In the genomic region with DNA sequence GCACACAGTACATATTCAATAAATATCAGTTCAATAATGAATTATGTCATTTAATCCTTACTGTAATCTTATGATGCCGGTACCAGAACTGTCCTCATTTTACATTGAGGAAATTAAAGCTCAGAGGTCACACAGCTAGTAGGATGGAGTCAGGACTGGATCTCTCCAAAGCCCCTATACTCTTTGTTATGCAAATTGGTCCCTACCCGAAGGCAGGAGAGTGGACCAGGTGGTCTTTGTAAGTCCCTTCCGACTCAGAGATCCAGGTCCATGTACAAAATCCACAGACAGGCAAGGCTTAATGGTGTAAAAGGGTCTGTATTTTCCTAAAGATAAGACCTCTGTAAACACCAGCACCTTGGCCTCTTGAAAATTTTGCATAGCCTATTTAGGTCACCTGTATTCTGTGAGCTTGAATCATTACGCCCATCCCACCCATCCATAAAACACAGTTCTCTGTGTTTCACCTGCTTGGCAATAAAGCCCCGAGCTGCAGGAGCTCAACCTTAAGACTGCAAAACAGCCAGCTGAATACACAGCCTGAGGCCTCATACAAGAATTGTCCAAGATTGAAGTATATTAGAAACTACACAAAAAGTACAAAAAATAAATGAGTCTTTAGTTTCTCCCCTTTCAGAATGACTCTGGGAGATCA, we compare ENCODE assay signal across 11 cellular contexts. TPM values are rescaled to one million over a fixed set of nuclear protein-coding genes. Genes with fewer than 3 reads are reported as not detected.
DNase-seq lines count a peak whose midpoint lies in the region; ATAC-seq and TF ChIP-seq lines count a peak whose summit lies in the region.
"Had no signal": no experiment of that assay in that cellular context is flagged by ENCODE, and none has a peak within 500 bp of the region (broad histone marks: within the 10 kb centered on the region; RNA-seq: fewer than 3 reads in every experiment).

No MANE protein-coding gene starts in this region.

- no peaks in the 10 kb centered on the region for H4K20me1 ChIP-seq in hepatocyte (ENCODE audit: insufficient read depth, poor library complexity, severe bottlenecking)

- TF ChIP-seq EP300 in stomach (IDR thresholded peaks at IDR 0.05) = no peak

- TF ChIP-seq POLR2A in stomach (IDR thresholded peaks at IDR 0.05) = no peak

- H3K4me1 ChIP-seq in HEK293 (ENCODE audit: control insufficient read depth, insufficient read depth, low read length) = peaks cover 17% of the 10 kb centered on the region
- peaks cover 41% of the 10 kb centered on the region for H3K4me1 ChIP-seq in hepatocyte (ENCODE audit: insufficient read depth)
- peaks cover 44 to 70% (median 64%) of the 10 kb centered on the region in 4 donors for H3K4me1 ChIP-seq in stomach
- H3K4me1 ChIP-seq in naive thymus-derived CD4-positive, alpha-beta T cell (ENCODE audit: control insufficient read depth in 2 of 2, insufficient read depth in 2 of 2, low read length in 2 of 2) = no peaks in the 10 kb centered on the region

- H3K4me2 ChIP-seq in hepatocyte = peak overlapping the region; percentile 31

- H3K4me3 Mint-ChIP-seq in activated CD4-positive, alpha-beta T cell treated with anti-CD3 and anti-CD28 coated beads, Interleukin-2, amount 10 ng/mL, durations not matched to agents 7 days and 5 days = no peak overlapping the region
- no peak overlapping the region for H3K4me3 Mint-ChIP-seq in naive thymus-derived CD4-positive, alpha-beta T cell
- H3K4me3 Mint-ChIP-seq: central memory CD8-positive, alpha-beta T cell had no signal

- no peak overlapping the region for H3K27ac Mint-ChIP-seq in activated CD4-positive, alpha-beta T cell treated with anti-CD3 and anti-CD28 coated beads, Interleukin-2, amount 10 ng/mL, durations not matched to agents 7 days and 5 days
- H3K27ac Mint-ChIP-seq in naive thymus-derived CD4-positive, alpha-beta T cell = no peak overlapping the region

- WGBS in hepatocyte (ENCODE audit: low lambda C conversion rate, missing lambda C conversion rate) = 77% methylated on average over 5 of the region's 5 CpGs
- WGBS in stomach, 5 donors = 40 to 68% (median 50%) methylated on average over 5 of the region's 5 CpGs

- no peaks in the 10 kb centered on the region for H3K79me2 ChIP-seq in hepatocyte

- TF ChIP-seq CTCF in HEK293 (tag by site-specific recombination; IDR thresholded peaks at IDR 0.05) (no peak), hepatocyte (IDR thresholded peaks at IDR 0.05; ENCODE audit: poor library complexity) (no peak), stomach (IDR thresholded peaks at IDR 0.05) (no peak)

- no peaks in the 10 kb centered on the region for H3K9me3 ChIP-seq in HEK293 (ENCODE audit: control insufficient read depth, insufficient read depth, low read depth, low read length)
- H3K9me3 ChIP-seq in hepatocyte (ENCODE audit: low read depth) = no peaks in the 10 kb centered on the region
- H3K9me3 ChIP-seq in stomach = no peaks in the 10 kb centered on the region
- H3K9me3 ChIP-seq in naive thymus-derived CD4-positive, alpha-beta T cell (ENCODE audit: control insufficient read depth in 2 of 3, low read length in 3 of 3) = no peaks in the 10 kb centered on the region

- no peak for ATAC-seq in naive thymus-derived CD4-positive, alpha-beta T cell
- no peak for ATAC-seq in GM19455 (IDR thresholded peaks at IDR 0.05; ENCODE audit: unreplicated experiment)

- no peaks in the 10 kb centered on the region for H3K27me3 ChIP-seq in hepatocyte
- H3K27me3 ChIP-seq in stomach = no peaks in the 10 kb centered on the region
- no peaks in the 10 kb centered on the region for H3K27me3 ChIP-seq in naive thymus-derived CD4-positive, alpha-beta T cell (ENCODE audit: control insufficient read depth in 2 of 2, insufficient read depth in 2 of 2, low read length in 2 of 2)

- H3K36me3 ChIP-seq in HEK293 (ENCODE audit: control insufficient read depth in 2 of 2, insufficient read depth in 1 of 2, low read length in 2 of 2) (peaks cover 0 to 6% of the 10 kb centered on the region in 2 experiments; a peak in 1 of 3 replicates), hepatocyte (replicated peaks; ENCODE audit: insufficient read depth, low read depth) (no peaks in the 10 kb centered on the region), stomach (peaks cover 0 to 12% (median 9%) of the 10 kb centered on the region in 4 donors)
- no peaks in the 10 kb centered on the region for H3K36me3 ChIP-seq in naive thymus-derived CD4-positive, alpha-beta T cell (ENCODE audit: control insufficient read depth in 2 of 3, insufficient read depth in 3 of 3, low read length in 3 of 3)

- H3K36me3 Mint-ChIP-seq in activated CD4-positive, alpha-beta T cell treated with anti-CD3 and anti-CD28 coated beads, Interleukin-2, amount 10 ng/mL, durations not matched to agents 7 days and 5 days (ENCODE audit: low read depth) = no peaks in the 10 kb centered on the region
- no peaks in the 10 kb centered on the region for H3K36me3 Mint-ChIP-seq in naive thymus-derived CD4-positive, alpha-beta T cell

- no peaks in the 10 kb centered on the region for H3K9me2 ChIP-seq in hepatocyte (replicated peaks; ENCODE audit: insufficient read depth)

- no peaks in the 10 kb centered on the region for H3K9me3 Mint-ChIP-seq in activated CD4-positive, alpha-beta T cell treated with anti-CD3 and anti-CD28 coated beads, Interleukin-2, amount 10 ng/mL, durations not matched to agents 7 days and 5 days
- H3K9me3 Mint-ChIP-seq in naive thymus-derived CD4-positive, alpha-beta T cell = no peaks in the 10 kb centered on the region
- H3K9me3 Mint-ChIP-seq: central memory CD8-positive, alpha-beta T cell had no signal

- POLR2A ChIA-PET in HEK293 (lab: Yijun Ruan, JAX) = no interaction called here
- POLR2A ChIA-PET in activated CD4-positive, alpha-beta T cell treated with anti-CD3 and anti-CD28 coated beads, Interleukin-2, amount 10 ng/mL, durations not matched to agents 7 days and 5 days (lab: Charles Lee) = no interaction called here
- POLR2A ChIA-PET in naive thymus-derived CD4-positive, alpha-beta T cell (lab: Charles Lee) = no interaction called here

- intact Hi-C loops in stomach (cut with DNase I; ENCODE audit: low total_unique reads) = no loop called here
- intact Hi-C loops in naive thymus-derived CD4-positive, alpha-beta T cell (cut with micrococcal nuclease) = no loop called here
- intact Hi-C loops in head of caudate nucleus (cut with DNase I) = no loop called here

- H3K27me3 Mint-ChIP-seq in activated CD4-positive, alpha-beta T cell treated with anti-CD3 and anti-CD28 coated beads, Interleukin-2, amount 10 ng/mL, durations not matched to agents 7 days and 5 days = no peaks in the 10 kb centered on the region
- no peaks in the 10 kb centered on the region for H3K27me3 Mint-ChIP-seq in naive thymus-derived CD4-positive, alpha-beta T cell
- H3K27me3 Mint-ChIP-seq: central memory CD8-positive, alpha-beta T cell had no signal

- H3K4me3 ChIP-seq in HEK293 (ENCODE audit: low read depth, low read length) (no peak overlapping the region), hepatocyte (no peak overlapping the region), stomach (no peak overlapping the region)
- H3K4me3 ChIP-seq in naive thymus-derived CD4-positive, alpha-beta T cell (ENCODE audit: low read length) = no peak overlapping the region

- CTCF ChIA-PET in HEK293 (lab: Yijun Ruan, JAX) = interaction anchor here (0.9 to 1.8 kb wide), 5 partner anchors 18 to 1470 kb away, joined by 3 to 9 read pairs (median 5); no protein-coding TSS in a partner anchor
- CTCF ChIA-PET in activated CD4-positive, alpha-beta T cell treated with anti-CD3 and anti-CD28 coated beads, Interleukin-2, amount 10 ng/mL, durations not matched to agents 7 days and 5 days (lab: Charles Lee) = interaction anchor here (1.4 kb wide), 1 partner anchor 36 kb away, joined by 3 read pairs; no protein-coding TSS in a partner anchor
- CTCF ChIA-PET in naive thymus-derived CD4-positive, alpha-beta T cell (lab: Charles Lee) = no interaction called here

- no peak overlapping the region for H2AFZ ChIP-seq in hepatocyte

- DNase-seq in NCI-H748 treated with DMSO at 0.1 percent for 48 hours (lab: John Stamatoyannopoulos, UW) = peak; percentile 44
- DNase-seq in hepatocyte (ENCODE audit: low spot score) = no peak
- DNase-seq in stomach = no peak
- DNase-seq in activated CD4-positive, alpha-beta T cell treated with anti-CD3 and anti-CD28 coated beads, Interleukin-2, amount 10 ng/mL, durations not matched to agents 7 days and 5 days = no peak
- DNase-seq in naive thymus-derived CD4-positive, alpha-beta T cell = no peak
- no peak for DNase-seq in head of caudate nucleus
- DNase-seq: activated CD4-positive, alpha-beta T cell treated with anti-CD3 and anti-CD28 coated beads for 1 hour; DND-41 had no signal

- peak overlapping the region; percentile 79 for H3K27ac ChIP-seq in HEK293 (ENCODE audit: extremely low read depth, low read depth, low read length)
- peak overlapping the region; percentile 77 for H3K27ac ChIP-seq in hepatocyte
- H3K27ac ChIP-seq in stomach = peak overlapping the region; percentile 80 to 89 (median 83)
- H3K27ac ChIP-seq in naive thymus-derived CD4-positive, alpha-beta T cell (ENCODE audit: low read depth, low read length) = no peak overlapping the region

- no peaks in the 10 kb centered on the region for H3K4me1 Mint-ChIP-seq in activated CD4-positive, alpha-beta T cell treated with anti-CD3 and anti-CD28 coated beads, Interleukin-2, amount 10 ng/mL, durations not matched to agents 7 days and 5 days
- no peaks in the 10 kb centered on the region for H3K4me1 Mint-ChIP-seq in naive thymus-derived CD4-positive, alpha-beta T cell
- H3K4me1 Mint-ChIP-seq: central memory CD8-positive, alpha-beta T cell had no signal

TF ChIP-seq in HEK293, 187 proteins besides CTCF, POLR2A, EP300 and RAD21 (continues in another document):
- TF ChIP-seq ZNF610 (tag by site-specific recombination; IDR thresholded peaks at IDR 0.05; ENCODE audit: borderline replicate concordance) = no peak
- TF ChIP-seq, protein P1, sequence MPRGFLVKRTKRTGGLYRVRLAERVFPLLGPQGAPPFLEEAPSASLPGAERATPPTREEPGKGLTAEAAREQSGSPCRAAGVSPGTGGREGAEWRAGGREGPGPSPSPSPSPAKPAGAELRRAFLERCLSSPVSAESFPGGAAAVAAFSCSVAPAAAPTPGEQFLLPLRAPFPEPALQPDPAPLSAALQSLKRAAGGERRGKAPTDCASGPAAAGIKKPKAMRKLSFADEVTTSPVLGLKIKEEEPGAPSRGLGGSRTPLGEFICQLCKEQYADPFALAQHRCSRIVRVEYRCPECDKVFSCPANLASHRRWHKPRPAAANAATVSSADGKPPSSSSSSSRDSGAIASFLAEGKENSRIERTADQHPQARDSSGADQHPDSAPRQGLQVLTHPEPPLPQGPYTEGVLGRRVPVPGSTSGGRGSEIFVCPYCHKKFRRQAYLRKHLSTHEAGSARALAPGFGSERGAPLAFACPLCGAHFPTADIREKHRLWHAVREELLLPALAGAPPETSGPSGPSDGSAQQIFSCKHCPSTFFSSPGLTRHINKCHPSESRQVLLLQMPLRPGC (tag by site-specific recombination; IDR thresholded peaks at IDR 0.05) = no peak

RNA-seq across cellular contexts. Expression of a gene that starts 41.7 kb away (rescaled TPM):
- 8.3 and 9.8 TPM in 2 replicates for total RNA-seq in hepatocyte
- polyA plus RNA-seq in hepatocyte = 13.1 and 16.4 TPM in 2 replicates
- 100 to 1,000 TPM in 1 of 5 donors, 10 to 100 TPM in 4; 21.0 to 185 (median 39.7) TPM for total RNA-seq in stomach
- 10 to 100 TPM in 1 of 3 donors, 1 to 10 TPM in 2; 2.7 to 13.9 (median 4.0) TPM for polyA plus RNA-seq in stomach
- 1 to 10 TPM; 1.1 to 1.2 TPM for total RNA-seq in activated CD4-positive, alpha-beta T cell treated with anti-CD3 and anti-CD28 coated beads, Interleukin-2, amount 10 ng/mL, durations not matched to agents 7 days and 5 days
- total RNA-seq in naive thymus-derived CD4-positive, alpha-beta T cell = 1 to 10 TPM in 4 of 5 experiments, under 1 TPM in 1; 0.70 to 5.4 (median 1.4) TPM
- polyA plus RNA-seq in naive thymus-derived CD4-positive, alpha-beta T cell = not detected
